ENCODE assay signal across 21 cellular contexts in the genomic region with DNA sequence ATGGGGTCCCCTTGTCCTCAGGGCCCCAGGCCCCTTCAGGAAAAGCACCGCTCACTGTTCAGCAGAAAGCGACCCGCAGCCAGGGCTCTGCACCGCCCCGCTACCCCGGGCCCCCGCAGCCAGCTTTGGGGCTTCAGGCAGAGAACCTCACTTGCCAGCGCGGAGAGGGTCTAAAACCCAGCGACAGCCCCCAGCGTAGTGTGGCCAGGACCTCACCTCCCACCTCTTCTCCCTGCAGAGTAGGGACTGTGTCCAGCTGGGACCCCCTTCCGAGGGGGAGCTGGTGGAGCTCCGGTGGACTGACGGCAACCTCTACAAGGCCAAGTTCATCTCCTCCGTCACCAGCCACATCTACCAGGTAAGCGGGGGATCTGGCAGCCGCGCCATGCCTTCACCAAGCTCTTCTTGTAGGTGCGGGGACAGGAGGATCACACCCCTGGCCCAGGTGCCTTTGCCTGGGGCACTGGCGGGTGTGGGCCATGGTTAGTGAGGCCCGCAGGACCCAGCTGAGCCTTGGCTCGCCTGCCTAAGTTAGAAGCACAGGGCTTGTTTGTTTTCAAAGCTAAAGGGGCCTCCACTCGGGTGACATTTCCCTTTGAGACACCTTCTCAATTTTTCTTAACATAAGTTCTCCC.
"Had no signal": no experiment of that assay in that cellular context is flagged by ENCODE, and none has a peak within 500 bp of the region (broad histone marks: within the 10 kb centered on the region; RNA-seq: fewer than 3 reads in every experiment).

No MANE protein-coding gene starts in this region.

- H3K27me3 ChIP-seq: body of pancreas, dorsolateral prefrontal cortex, hepatocyte had no signal

- ATAC-seq: activated CD8-positive, alpha-beta memory T cell treated with anti-CD3 and anti-CD28 coated beads, Interleukin-2, amount 10 ng/mL, durations not matched to agents 7 days and 5 days; body of pancreas; left colon; sciatic nerve had no signal

- H2AFZ ChIP-seq: hepatocyte had no signal

- H3K27me3 Mint-ChIP-seq: activated CD8-positive, alpha-beta memory T cell treated with anti-CD3 and anti-CD28 coated beads, Interleukin-2, amount 10 ng/mL, durations not matched to agents 7 days and 5 days; activated naive CD8-positive, alpha-beta T cell treated with anti-CD3 and anti-CD28 coated beads, Interleukin-2, amount 10 ng/mL, durations not matched to agents 7 days and 5 days had no signal

- H3K9me3 Mint-ChIP-seq: activated naive CD8-positive, alpha-beta T cell treated with anti-CD3 and anti-CD28 coated beads, Interleukin-2, amount 10 ng/mL, durations not matched to agents 7 days and 5 days; activated T-helper 2 cell treated with anti-CD3 and anti-CD28 coated beads, Interferon-gamma antibody, Interleukin-2, Interleukin-4, amounts not matched to agents 10 μg/mL and 5 μg/mL and 100 μg/mL, durations not matched to agents 14 hours and 24 hours and 36 hours; nephron progenitor cell had no signal

- H3K4me1 ChIP-seq: body of pancreas, prostate gland had no signal

- H3K9me3 ChIP-seq: body of pancreas, prostate gland had no signal

- H3K4me3 Mint-ChIP-seq: activated CD8-positive, alpha-beta memory T cell treated with anti-CD3 and anti-CD28 coated beads, Interleukin-2, amount 10 ng/mL, durations not matched to agents 7 days and 5 days; activated naive CD8-positive, alpha-beta T cell treated with anti-CD3 and anti-CD28 coated beads, Interleukin-2, amount 10 ng/mL, durations not matched to agents 7 days and 5 days; nephron progenitor cell had no signal

- H3K4me2 ChIP-seq: hepatocyte, smooth muscle cell had no signal

- H3K27ac Mint-ChIP-seq: activated CD8-positive, alpha-beta memory T cell treated with anti-CD3 and anti-CD28 coated beads, Interleukin-2, amount 10 ng/mL, durations not matched to agents 7 days and 5 days; activated naive CD8-positive, alpha-beta T cell treated with anti-CD3 and anti-CD28 coated beads, Interleukin-2, amount 10 ng/mL, durations not matched to agents 7 days and 5 days; activated T-helper 2 cell treated with anti-CD3 and anti-CD28 coated beads, Interferon-gamma antibody, Interleukin-2, Interleukin-4, amounts not matched to agents 10 μg/mL and 5 μg/mL and 100 μg/mL, durations not matched to agents 14 hours and 24 hours and 36 hours; nephron progenitor cell had no signal

- H3K27ac ChIP-seq: body of pancreas, dorsolateral prefrontal cortex, hepatocyte, prostate gland, WERI-Rb-1 had no signal

- DNase-seq: activated CD4-positive, alpha-beta T cell treated with anti-CD3 and anti-CD28 coated beads for 1 hour; activated CD4-positive, alpha-beta T cell treated with anti-CD3 and anti-CD28 coated beads, Interleukin-2, amount 50 U/mL, for 48 hours; activated CD8-positive, alpha-beta memory T cell treated with anti-CD3 and anti-CD28 coated beads, Interleukin-2, amount 10 ng/mL, durations not matched to agents 7 days and 5 days; activated naive CD4-positive, alpha-beta T cell treated with Interleukin-2 at 50 U/mL for 16 hours; activated naive CD8-positive, alpha-beta T cell treated with anti-CD3 and anti-CD28 coated beads, Interleukin-2, amount 10 ng/mL, durations not matched to agents 7 days and 5 days; amygdala; caudate nucleus; nephron progenitor cell; occipital lobe; stimulated activated naive CD4-positive, alpha-beta T cell; SW 1271; WERI-Rb-1 had no signal

- H3K4me3 ChIP-seq: body of pancreas, dorsolateral prefrontal cortex, hepatocyte, lung, prostate gland, smooth muscle cell had no signal

- H3K79me2 ChIP-seq: hepatocyte had no signal
